ENCODE assay signal across 28 cellular contexts in genomic region chr19:6745965-6746364, GRCh38. TPM values are rescaled to one million over a fixed set of nuclear protein-coding genes. Genes with fewer than 3 reads are reported as not detected.
DNase-seq lines count a peak whose midpoint lies in the region; ATAC-seq and TF ChIP-seq lines count a peak whose summit lies in the region.
"Had no signal": no experiment of that assay in that cellular context is flagged by ENCODE, and none has a peak within 500 bp of the region (broad histone marks: within the 10 kb centered on the region; RNA-seq: fewer than 3 reads in every experiment).

No MANE protein-coding gene starts in this region.

- peak; percentile 34 for DNase-seq in H7
- DNase-seq in adipocyte (ENCODE audit: low read depth) = no peak
- DNase-seq in glutamatergic neuron = no peak
- DNase-seq in gastrocnemius medialis = no peak
- no peak for DNase-seq in epidermal melanocyte (ENCODE audit: insufficient read length, low spot score)
- DNase-seq in stimulated activated CD4-positive, alpha-beta T cell treated with anti-CD3 and anti-CD28 coated beads, Interleukin-15, amount 100 ng/mL, for 24 hours = no peak
- DNase-seq: activated CD4-positive, alpha-beta T cell treated with anti-CD3 and anti-CD28 coated beads, Interleukin-2, amount 10 ng/mL, durations not matched to agents 7 days and 5 days; activated effector memory CD4-positive, alpha-beta T cell treated with anti-CD3 and anti-CD28 coated beads, Interleukin-2, amount 50 U/mL, for 16 hours; activated T-cell treated with anti-CD3 and anti-CD28 coated beads, Interleukin-2, amount 50 U/mL, for 24 hours; aorta; BE2C; effector CD8-positive, alpha-beta T cell; erythroblast; HCEC 1CT; IMR-90; kidney; naive thymus-derived CD4-positive, alpha-beta T cell; NCI-H1436 treated with DMSO at 0.1 percent for 48 hours; occipital lobe; Peyer's patch; stimulated activated naive B cell treated with anti-CD40 and anti-IgM and Interleukin-4, amounts not matched to agents 10 μg/mL and 1 μg/mL and 100 μg/mL, for 72 hours; T-helper 9 cell had no signal

- peak overlapping the region; percentile 54 for H3K9ac ChIP-seq in adipocyte (ENCODE audit: low read length)

- peak overlapping the region; percentile 43 for H3K4me3 Mint-ChIP-seq in glutamatergic neuron (ENCODE audit: unreplicated experiment)
- H3K4me3 Mint-ChIP-seq: activated CD4-positive, alpha-beta T cell treated with anti-CD3 and anti-CD28 coated beads, Interleukin-2, amount 10 ng/mL, durations not matched to agents 7 days and 5 days; activated naive CD8-positive, alpha-beta T cell; activated T-cell treated with anti-CD3 and anti-CD28 coated beads, Interleukin-2, amount 50 U/mL, for 24 hours; stimulated activated naive B cell treated with anti-CD40 and anti-IgM and Interleukin-4, amounts not matched to agents 10 μg/mL and 1 μg/mL and 100 μg/mL, for 72 hours; WTC11 had no signal

- H3K27me3 Mint-ChIP-seq in glutamatergic neuron (ENCODE audit: unreplicated experiment) = peaks cover 2% of the 10 kb centered on the region
- H3K27me3 Mint-ChIP-seq: activated CD4-positive, alpha-beta T cell treated with anti-CD3 and anti-CD28 coated beads, Interleukin-2, amount 10 ng/mL, durations not matched to agents 7 days and 5 days; activated naive CD8-positive, alpha-beta T cell; activated T-cell treated with anti-CD3 and anti-CD28 coated beads, Interleukin-2, amount 50 U/mL, for 24 hours; naive thymus-derived CD4-positive, alpha-beta T cell; stimulated activated naive B cell treated with anti-CD40 and anti-IgM and Interleukin-4, amounts not matched to agents 10 μg/mL and 1 μg/mL and 100 μg/mL, for 72 hours had no signal

- intact Hi-C loops in gastrocnemius medialis (cut with DNase I; ENCODE audit: low total_unique reads) = no loop called here

- peaks cover 7% of the 10 kb centered on the region for H3K36me3 Mint-ChIP-seq in glutamatergic neuron (ENCODE audit: unreplicated experiment)

- no peak overlapping the region for H3K27ac Mint-ChIP-seq in glutamatergic neuron (ENCODE audit: unreplicated experiment)
- H3K27ac Mint-ChIP-seq: activated naive CD8-positive, alpha-beta T cell; activated T-cell treated with anti-CD3 and anti-CD28 coated beads, Interleukin-2, amount 50 U/mL, for 24 hours; stimulated activated naive B cell treated with anti-CD40 and anti-IgM and Interleukin-4, amounts not matched to agents 10 μg/mL and 1 μg/mL and 100 μg/mL, for 72 hours; WTC11 had no signal

- peaks cover 5% of the 10 kb centered on the region for H3K4me1 Mint-ChIP-seq in glutamatergic neuron (ENCODE audit: low read depth, unreplicated experiment)

- H3K27me3 ChIP-seq in H7 (ENCODE audit: control insufficient read depth, insufficient read depth, low read length) (no peaks in the 10 kb centered on the region), adipocyte (replicated peaks; ENCODE audit: control insufficient read depth, insufficient read depth, low read length) (no peaks in the 10 kb centered on the region), gastrocnemius medialis (no peaks in the 10 kb centered on the region)
- H3K27me3 ChIP-seq: BE2C, Peyer's patch had no signal

- TF ChIP-seq CTCF in glutamatergic neuron (IDR thresholded peaks at IDR 0.05; ENCODE audit: partially characterized antibody, unreplicated experiment) = no peak
- TF ChIP-seq CTCF in gastrocnemius medialis (IDR thresholded peaks at IDR 0.05 in 4 of 5, conservative IDR thresholded peaks at IDR 0.05 in 1 of 5) = no peak

- H3K27ac ChIP-seq in gastrocnemius medialis = peak overlapping the region; percentile 51 to 100 (median 97)

- H3K4me1 ChIP-seq in adipocyte (ENCODE audit: control insufficient read depth, insufficient read depth, low read length) = peaks cover 71% of the 10 kb centered on the region
- peaks cover 57 to 67% of the 10 kb centered on the region in 2 donors for H3K4me1 ChIP-seq in gastrocnemius medialis

- H3K36me3 ChIP-seq in H7 (replicated peaks; ENCODE audit: control insufficient read depth, insufficient read depth, low read length) = peaks cover 42% of the 10 kb centered on the region
- H3K36me3 ChIP-seq in adipocyte (ENCODE audit: control insufficient read depth, insufficient read depth, low read length, severe bottlenecking) = peaks cover 59% of the 10 kb centered on the region
- peaks cover 0 to 75% of the 10 kb centered on the region in 2 donors for H3K36me3 ChIP-seq in gastrocnemius medialis
- H3K36me3 ChIP-seq: BE2C had no signal

- no peak overlapping the region for H3K4me3 ChIP-seq in H7 (ENCODE audit: insufficient read depth, low read depth, low read length)
- H3K4me3 ChIP-seq in adipocyte (ENCODE audit: low read length) = no peak overlapping the region
- no peak overlapping the region for H3K4me3 ChIP-seq in gastrocnemius medialis
- H3K4me3 ChIP-seq: Peyer's patch had no signal

- H3K9me3 ChIP-seq in adipocyte (ENCODE audit: control insufficient read depth, low read length) = no peaks in the 10 kb centered on the region
- H3K9me3 ChIP-seq in gastrocnemius medialis = no peaks in the 10 kb centered on the region
- H3K9me3 ChIP-seq: BE2C, Peyer's patch, thoracic aorta had no signal

- ATAC-seq in gastrocnemius medialis = no peak
- no peak for ATAC-seq in GM19395 (IDR thresholded peaks at IDR 0.05; ENCODE audit: unreplicated experiment)
- no peak for ATAC-seq in GM18498 (IDR thresholded peaks at IDR 0.05; ENCODE audit: unreplicated experiment)
- ATAC-seq: naive thymus-derived CD4-positive, alpha-beta T cell; stimulated activated naive B cell treated with anti-CD40 and anti-IgM and Interleukin-4, amounts not matched to agents 10 μg/mL and 1 μg/mL and 100 μg/mL, for 72 hours; WTC11 had no signal

- in situ Hi-C loops in gastrocnemius medialis (cut with MboI; ENCODE audit: low sequenced_read_pairs in 4 of 4) = loop anchor here in 2 of 4 donors (25.0 kb wide), 2 partner anchors 234 to 359 kb away; partner anchors contain the start of genes GTF2F1 (in 1 of the 2), PSPN (in 1 of the 2) and TUBB4A (in 1 of the 2)

- peaks cover 2% of the 10 kb centered on the region for H3K9me3 Mint-ChIP-seq in glutamatergic neuron (ENCODE audit: unreplicated experiment)
- H3K9me3 Mint-ChIP-seq: activated CD4-positive, alpha-beta T cell treated with anti-CD3 and anti-CD28 coated beads, Interleukin-2, amount 10 ng/mL, durations not matched to agents 7 days and 5 days; activated T-cell treated with anti-CD3 and anti-CD28 coated beads, Interleukin-2, amount 50 U/mL, for 24 hours; naive thymus-derived CD4-positive, alpha-beta T cell; stimulated activated naive B cell treated with anti-CD40 and anti-IgM and Interleukin-4, amounts not matched to agents 10 μg/mL and 1 μg/mL and 100 μg/mL, for 72 hours; WTC11 had no signal

- no peak for TF ChIP-seq POLR2A in gastrocnemius medialis (IDR thresholded peaks at IDR 0.05)

RNA-seq across cellular contexts. Expression of gene TRIP10, which starts 6.5 kb away (rescaled TPM):
- total RNA-seq in H7 (2014; rRNA removed; shearing (Covaris generic)) = 84.5 and 92.2 TPM in 2 replicates
- total RNA-seq in glutamatergic neuron (ENCODE audit: unreplicated experiment) = 16.7 TPM
- total RNA-seq in gastrocnemius medialis = 100 to 1,000 TPM; 130 to 237 (median 178) TPM

RNA-seq across cellular contexts. Expression of gene GPR108, which starts 8.6 kb away (rescaled TPM):
- 60.7 and 61.7 TPM in 2 replicates for total RNA-seq in H7 (2014; rRNA removed; shearing (Covaris generic))
- total RNA-seq in glutamatergic neuron (ENCODE audit: unreplicated experiment) (44.2 TPM), gastrocnemius medialis (10 to 100 TPM; 22.6 to 40.3 (median 32.3) TPM)

RNA-seq across cellular contexts. Expression of gene SH2D3A, which starts 21.3 kb away (rescaled TPM):
- 11.7 and 12.8 TPM in 2 replicates for total RNA-seq in H7 (2014; rRNA removed; shearing (Covaris generic))
- total RNA-seq in glutamatergic neuron (ENCODE audit: unreplicated experiment) (0.32 TPM), gastrocnemius medialis (not detected)
- total RNA-seq: occipital lobe had no signal

RNA-seq across cellular contexts. Expression of gene C3, which starts 25.5 kb away (rescaled TPM):
- 13.4 and 20.2 TPM in 2 replicates for total RNA-seq in H7 (2014; rRNA removed; shearing (Covaris generic))
- total RNA-seq in glutamatergic neuron (ENCODE audit: unreplicated experiment) (0.69 TPM), gastrocnemius medialis (100 to 1,000 TPM in 1 of 4 donors, 10 to 100 TPM in 3; 25.9 to 121 (median 70.6) TPM)
- total RNA-seq: activated CD4-positive, alpha-beta T cell treated with anti-CD3 and anti-CD28 coated beads, Interleukin-2, amount 10 ng/mL, durations not matched to agents 7 days and 5 days; IMR-90 had no signal

RNA-seq across cellular contexts. Expression of gene VAV1, which starts 26.5 kb away (rescaled TPM):
- 9.5 and 13.3 TPM in 2 replicates for total RNA-seq in H7 (2014; rRNA removed; shearing (Covaris generic))
- total RNA-seq in glutamatergic neuron (ENCODE audit: unreplicated experiment) (not detected), gastrocnemius medialis (1 to 10 TPM in 2 of 4 donors, under 1 TPM in 2; 0.63 to 1.8 (median 0.96) TPM)
- total RNA-seq: fibroblast of villous mesenchyme, IMR-90 had no signal
